1 cellular context compared by ENCODE assay signal in genomic region chr10:79406683-79407396, GRCh38.
TF ChIP-seq lines count a peak whose summit lies in the region.

No MANE protein-coding gene starts in this region.

TF ChIP-seq in GM23338, 12 proteins besides CTCF, POLR2A, EP300 and RAD21 (continued from another document):
- TF ChIP-seq ZNF462 (CRISPR knock-in tag; IDR thresholded peaks at IDR 0.05) (no peak), JUNB (IDR thresholded peaks at IDR 0.05; ENCODE audit: unreplicated experiment) (no peak)
- TF ChIP-seq, protein P1, sequence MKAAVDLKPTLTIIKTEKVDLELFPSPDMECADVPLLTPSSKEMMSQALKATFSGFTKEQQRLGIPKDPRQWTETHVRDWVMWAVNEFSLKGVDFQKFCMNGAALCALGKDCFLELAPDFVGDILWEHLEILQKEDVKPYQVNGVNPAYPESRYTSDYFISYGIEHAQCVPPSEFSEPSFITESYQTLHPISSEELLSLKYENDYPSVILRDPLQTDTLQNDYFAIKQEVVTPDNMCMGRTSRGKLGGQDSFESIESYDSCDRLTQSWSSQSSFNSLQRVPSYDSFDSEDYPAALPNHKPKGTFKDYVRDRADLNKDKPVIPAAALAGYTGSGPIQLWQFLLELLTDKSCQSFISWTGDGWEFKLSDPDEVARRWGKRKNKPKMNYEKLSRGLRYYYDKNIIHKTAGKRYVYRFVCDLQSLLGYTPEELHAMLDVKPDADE (IDR thresholded peaks at IDR 0.05) = no peak
